In genomic region chr12:89796798-89797382, GRCh38 we compare ENCODE assay signal across 1 cellular context.
TF ChIP-seq lines count a peak whose summit lies in the region.

No MANE protein-coding gene starts in this region.

TF ChIP-seq in GM23338, 12 proteins besides CTCF, POLR2A, EP300 and RAD21 (continued from another document):
- no peak for TF ChIP-seq EZH2phosphoT487 (IDR thresholded peaks at IDR 0.05; ENCODE audit: unreplicated experiment)
- TF ChIP-seq NANOG (IDR thresholded peaks at IDR 0.05; ENCODE audit: borderline replicate concordance) = no peak
- no peak for TF ChIP-seq ZNF462 (CRISPR knock-in tag; IDR thresholded peaks at IDR 0.05)
- no peak for TF ChIP-seq ETS1 (IDR thresholded peaks at IDR 0.05)
- no peak for TF ChIP-seq CREB1 (CRISPR knock-in tag; IDR thresholded peaks at IDR 0.05; ENCODE audit: low read depth)
- TF ChIP-seq JUNB (IDR thresholded peaks at IDR 0.05; ENCODE audit: unreplicated experiment) = no peak
- no peak for TF ChIP-seq POLR2AphosphoS5 (IDR thresholded peaks at IDR 0.05; ENCODE audit: low read depth)
- no peak for TF ChIP-seq ZNF114 (CRISPR knock-in tag; IDR thresholded peaks at IDR 0.05)
